In genomic region chr19:10601999-10602329, GRCh38 we compare ENCODE assay signal across 2 cellular contexts.
TF ChIP-seq lines count a peak whose summit lies in the region.

No MANE protein-coding gene starts in this region.

TF ChIP-seq in GM23338, 12 proteins besides CTCF, POLR2A, EP300 and RAD21:
- TF ChIP-seq STAT1 (IDR thresholded peaks at IDR 0.05; ENCODE audit: unreplicated experiment) (no peak), REST (IDR thresholded peaks at IDR 0.05; ENCODE audit: unreplicated experiment) (no peak), EZH2 (IDR thresholded peaks at IDR 0.05; ENCODE audit: low read depth, unreplicated experiment) (no peak), ETS1 (IDR thresholded peaks at IDR 0.05) (no peak), EZH2phosphoT487 (IDR thresholded peaks at IDR 0.05; ENCODE audit: unreplicated experiment) (no peak), JUNB (IDR thresholded peaks at IDR 0.05; ENCODE audit: unreplicated experiment) (no peak)
TF ChIP-seq in GM23338: peak in this region for 0.

TF ChIP-seq in H1, 55 proteins besides CTCF, POLR2A, EP300 and RAD21:
- TF ChIP-seq KDM1A (IDR thresholded peaks at IDR 0.05; ENCODE audit: borderline replicate concordance, low read length) (no peak), BCL11A (IDR thresholded peaks at IDR 0.05; ENCODE audit: low read depth in 2 of 2, low read length in 2 of 2) (no peak), TBP (IDR thresholded peaks at IDR 0.05; ENCODE audit: low read depth, low read length) (no peak), TAF1 (IDR thresholded peaks at IDR 0.05; ENCODE audit: low read depth, low read length) (no peak)
TF ChIP-seq in H1: peak in this region for 0.
